ENCODE assay signal across 22 cellular contexts in the genomic region with DNA sequence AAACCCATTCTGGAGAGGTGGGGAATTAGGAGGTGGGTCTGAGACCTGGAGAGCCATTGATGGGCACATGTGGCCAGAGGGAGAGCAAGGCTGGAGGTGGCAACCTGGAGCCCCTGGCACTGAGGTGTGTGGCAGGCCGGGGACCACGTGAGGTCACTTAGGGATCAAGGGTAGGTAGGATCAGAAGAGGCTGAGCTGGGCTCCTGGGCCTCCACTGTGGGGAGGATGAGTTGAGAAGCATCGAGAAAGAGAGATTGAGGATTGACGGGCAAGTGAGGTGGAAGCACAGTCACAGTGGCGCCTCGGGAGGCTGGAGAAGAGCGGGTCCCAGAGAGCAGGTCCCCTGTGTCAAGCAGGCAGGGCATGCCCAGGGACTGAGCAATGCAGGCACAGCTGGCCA. TPM values are rescaled to one million over a fixed set of nuclear protein-coding genes. Genes with fewer than 3 reads are reported as not detected.
A peak's percentile ranks its signal among the peaks of the same experiment; 100 is the strongest.
DNase-seq lines count a peak whose midpoint lies in the region; ATAC-seq, FAIRE-seq and TF ChIP-seq lines count a peak whose summit lies in the region.
"Had no signal": no experiment of that assay in that cellular context is flagged by ENCODE, and none has a peak within 500 bp of the region (broad histone marks: within the 10 kb centered on the region; RNA-seq: fewer than 3 reads in every experiment).

No MANE protein-coding gene starts in this region.

- no peak for TF ChIP-seq POLR2A in HepG2 (IDR thresholded peaks at IDR 0.05; ENCODE audit: insufficient read depth in 1 of 2, low read depth in 2 of 2, low read length in 2 of 2)

- 98% methylated on average over 7 of the region's 7 CpGs for WGBS in HepG2 (ENCODE audit: low lambda C conversion rate)

- DNase-seq in HepG2 (ENCODE audit: low spot score) (no peak), posterior vena cava (ENCODE audit: low spot score) (peak; percentile 50), NCI-H1417 (lab: John Stamatoyannopoulos, UW) (no peak), ecto neural progenitor cell (ENCODE audit: low spot score) (no peak)
- DNase-seq in activated effector memory CD4-positive, alpha-beta T cell treated with anti-CD3 and anti-CD28 coated beads, Interleukin-2, amount 50 U/mL, for 16 hours, result no peak
- DNase-seq: CD4-positive, CD25-positive, alpha-beta regulatory T cell; DMS79 treated with DMSO at 0.1 percent for 48 hours; IMR-90; MV-4-11; NCI-H1436; NCI-H2029 treated with DMSO at 0.1 percent for 48 hours; NCI-H510A; NCI-H82; SIG-M5 had no signal

- peaks cover 6% of the 10 kb centered on the region; the same call in 1 of the 2 replicates for H3K9me3 ChIP-seq in BLaER1
- no peaks in the 10 kb centered on the region for H3K9me3 ChIP-seq in HepG2 (ENCODE audit: low read length)

- H3K4me3 ChIP-seq in BLaER1, result peak overlapping the region; percentile 2
- no peak overlapping the region for H3K4me3 ChIP-seq in HepG2 (replicated peaks in 1 of 3; ENCODE audit: insufficient read depth in 1 of 3, low read depth in 2 of 3, low read length in 3 of 3)

- peaks cover 34% of the 10 kb centered on the region for H3K36me3 ChIP-seq in BLaER1
- no peaks in the 10 kb centered on the region for H3K36me3 ChIP-seq in HepG2 (replicated peaks in 1 of 2; ENCODE audit: control insufficient read depth in 1 of 2, insufficient read depth in 2 of 2, low read length in 2 of 2)

- H3K4me2 ChIP-seq in BLaER1, result peak overlapping the region; percentile 99
- H3K4me2 ChIP-seq in HepG2 (ENCODE audit: low read depth, low read length), result no peak overlapping the region

- no peak for TF ChIP-seq RAD21 in HepG2 (CRISPR knock-in tag; IDR thresholded peaks at IDR 0.05)

- FAIRE-seq in HepG2 (lab: Jason Lieb, UNC), result no peak
- FAIRE-seq: A204.1, G401.6, GM12892, H54, RCC 7860 had no signal

- in situ Hi-C loops in HepG2 (cut with HindIII; ENCODE audit: extremely low pct_ligation_motif_present, low pct_unique_long_range_greater_than_20kb), result no loop called here

- no peak overlapping the region for H2AFZ ChIP-seq in HepG2 (ENCODE audit: low read length)

- H3K27ac Mint-ChIP-seq in brain, result peak overlapping the region in 4 of 5 experiments; percentile 26 to 97 (median 67)
- H3K27ac Mint-ChIP-seq: CD4-positive, CD25-positive, alpha-beta regulatory T cell had no signal

- H3K9ac ChIP-seq in BLaER1, result peak overlapping the region; percentile 38
- H3K9ac ChIP-seq in HepG2 (ENCODE audit: insufficient read depth, low read depth, low read length), result peak overlapping the region; percentile 71

- peaks cover 0 to 4% (median 0%) of the 10 kb centered on the region in 5 experiments for H3K9me3 Mint-ChIP-seq in brain

- H3K27me3 ChIP-seq in BLaER1 (peaks cover 24% of the 10 kb centered on the region), HepG2 (ENCODE audit: control insufficient read depth in 1 of 2, insufficient read depth in 2 of 2, low read length in 2 of 2) (no peaks in the 10 kb centered on the region)

- TF ChIP-seq CTCF in brain (conservative IDR thresholded peaks at IDR 0.05) (no peak), HepG2 (CRISPR knock-in tag; IDR thresholded peaks at IDR 0.05) (no peak)

- H3K4me1 ChIP-seq in BLaER1, result peaks cover 90% of the 10 kb centered on the region
- peaks cover 86% of the 10 kb centered on the region for H3K4me1 ChIP-seq in HepG2 (ENCODE audit: insufficient read depth, low read length)

- intact Hi-C loops in HepG2 (cut with micrococcal nuclease; ENCODE audit: unreplicated experiment) (loop anchor here (10.0 kb wide), 1 partner anchor 50 kb away; no protein-coding TSS in a partner anchor), posterior vena cava (cut with DNase I) (no loop called here)

- H4K20me1 ChIP-seq in BLaER1 (peaks cover 82% of the 10 kb centered on the region), HepG2 (ENCODE audit: insufficient read depth, low read length) (no peaks in the 10 kb centered on the region)

- POLR2A ChIA-PET in HepG2 (lab: Yijun Ruan, JAX), result interaction anchor here (0.9 to 3.1 kb wide), 4 partner anchors 27 to 79 kb away, joined by 3 to 14 read pairs (median 4); a partner anchor contains a TSS

- H3K36me3 Mint-ChIP-seq in brain, result peaks cover 32% of the 10 kb centered on the region
- H3K36me3 Mint-ChIP-seq: CD4-positive, CD25-positive, alpha-beta regulatory T cell had no signal

- H3K27ac ChIP-seq in BLaER1 (peak overlapping the region; percentile 63), HepG2 (ENCODE audit: extremely low read length, insufficient read depth, low read length) (peak overlapping the region; percentile 97)

- peaks cover 76% of the 10 kb centered on the region for H3K79me2 ChIP-seq in HepG2 (ENCODE audit: insufficient read depth, low read length)

- peaks cover 55% of the 10 kb centered on the region for H3K4me1 Mint-ChIP-seq in brain

- ATAC-seq in HepG2 (no peak), GM21717 (IDR thresholded peaks at IDR 0.05; ENCODE audit: unreplicated experiment) (no peak)

- no peaks in the 10 kb centered on the region for H3K27me3 Mint-ChIP-seq in brain

- no peak for TF ChIP-seq EP300 in HepG2 (IDR thresholded peaks at IDR 0.05; ENCODE audit: low read depth in 2 of 2, low read length in 2 of 2)
- TF ChIP-seq EP300 in HepG2 (CRISPR knock-in tag; IDR thresholded peaks at IDR 0.05; ENCODE audit: borderline replicate concordance), result no peak

- CTCF ChIA-PET in HepG2 (lab: Yijun Ruan, JAX; ENCODE audit: low intra/inter-chr PET ratio, low total read pairs), result no interaction called here

- peak overlapping the region in 1 of 5 experiments; percentile 14 for H3K4me3 Mint-ChIP-seq in brain
- H3K4me3 Mint-ChIP-seq: CD4-positive, CD25-positive, alpha-beta regulatory T cell had no signal

- no TSS peak for BruUV-seq in HepG2 (replicated peaks; lab: Mats Ljungman, UMichigan)

TF ChIP-seq in HepG2, 621 proteins besides CTCF, POLR2A, EP300 and RAD21 (continues in another document):
- no peak for TF ChIP-seq SNAI1 (CRISPR knock-in tag; IDR thresholded peaks at IDR 0.05; ENCODE audit: borderline replicate concordance)
- no peak for TF ChIP-seq MIER3 (CRISPR knock-in tag; IDR thresholded peaks at IDR 0.05; ENCODE audit: borderline replicate concordance)
- no peak for TF ChIP-seq ZNF431 (CRISPR knock-in tag; IDR thresholded peaks at IDR 0.05; ENCODE audit: borderline replicate concordance, low read depth)
- no peak for TF ChIP-seq ZFYVE20 (CRISPR knock-in tag; IDR thresholded peaks at IDR 0.05; ENCODE audit: borderline replicate concordance, low read depth)
- TF ChIP-seq ZC3H13 (CRISPR knock-in tag; IDR thresholded peaks at IDR 0.05), result no peak
- no peak for TF ChIP-seq SRSF9 (IDR thresholded peaks at IDR 0.05; ENCODE audit: borderline replicate concordance, insufficient read depth, low read depth, low read length, poor library complexity, severe bottlenecking)
- TF ChIP-seq, protein P1, sequence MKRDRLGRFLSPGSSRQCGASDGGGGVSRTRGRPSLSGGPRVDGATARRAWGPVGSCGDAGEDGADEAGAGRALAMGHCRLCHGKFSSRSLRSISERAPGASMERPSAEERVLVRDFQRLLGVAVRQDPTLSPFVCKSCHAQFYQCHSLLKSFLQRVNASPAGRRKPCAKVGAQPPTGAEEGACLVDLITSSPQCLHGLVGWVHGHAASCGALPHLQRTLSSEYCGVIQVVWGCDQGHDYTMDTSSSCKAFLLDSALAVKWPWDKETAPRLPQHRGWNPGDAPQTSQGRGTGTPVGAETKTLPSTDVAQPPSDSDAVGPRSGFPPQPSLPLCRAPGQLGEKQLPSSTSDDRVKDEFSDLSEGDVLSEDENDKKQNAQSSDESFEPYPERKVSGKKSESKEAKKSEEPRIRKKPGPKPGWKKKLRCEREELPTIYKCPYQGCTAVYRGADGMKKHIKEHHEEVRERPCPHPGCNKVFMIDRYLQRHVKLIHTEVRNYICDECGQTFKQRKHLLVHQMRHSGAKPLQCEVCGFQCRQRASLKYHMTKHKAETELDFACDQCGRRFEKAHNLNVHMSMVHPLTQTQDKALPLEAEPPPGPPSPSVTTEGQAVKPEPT (CRISPR knock-in tag; IDR thresholded peaks at IDR 0.05; ENCODE audit: low read depth), result no peak
- no peak for TF ChIP-seq ZNF562 (CRISPR knock-in tag; IDR thresholded peaks at IDR 0.05; ENCODE audit: borderline replicate concordance)
- TF ChIP-seq, protein P2, sequence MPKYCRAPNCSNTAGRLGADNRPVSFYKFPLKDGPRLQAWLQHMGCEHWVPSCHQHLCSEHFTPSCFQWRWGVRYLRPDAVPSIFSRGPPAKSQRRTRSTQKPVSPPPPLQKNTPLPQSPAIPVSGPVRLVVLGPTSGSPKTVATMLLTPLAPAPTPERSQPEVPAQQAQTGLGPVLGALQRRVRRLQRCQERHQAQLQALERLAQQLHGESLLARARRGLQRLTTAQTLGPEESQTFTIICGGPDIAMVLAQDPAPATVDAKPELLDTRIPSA (CRISPR knock-in tag; IDR thresholded peaks at IDR 0.05; ENCODE audit: borderline replicate concordance), result no peak
- no peak for TF ChIP-seq SRF (IDR thresholded peaks at IDR 0.05; ENCODE audit: low read depth, low read length)
- TF ChIP-seq ZSCAN29 (CRISPR knock-in tag; conservative IDR thresholded peaks at IDR 0.05), result no peak
- no peak for TF ChIP-seq SIX4 (CRISPR knock-in tag; IDR thresholded peaks at IDR 0.05)

RNA-seq across cellular contexts. Expression of a gene that starts 4.1 kb away (rescaled TPM):
- polyA plus RNA-seq in brain (ENCODE audit: insufficient read depth, low read depth, low replicate concordance), result 48.7 TPM
- 22.3 and 22.8 TPM in 2 replicates for total RNA-seq in HepG2 (2016; rRNA removed; fragmentation: Illumina TruSeq; extraction: Trizol)
- total RNA-seq in HepG2 (2016; cell fraction: cytosol; rRNA removed; fragmentation: Illumina TruSeq; extraction: Trizol; ENCODE audit: low read depth), result 16.3 and 16.9 TPM in 2 replicates
- 19.4 and 21.2 TPM in 2 replicates for total RNA-seq in HepG2 (2016; cell fraction: insoluble cytoplasmic fraction; rRNA removed; fragmentation: Illumina TruSeq; extraction: Trizol)
- total RNA-seq in HepG2 (2016; cell fraction: membrane; rRNA removed; fragmentation: Illumina TruSeq; extraction: Trizol), result 39.6 and 41.4 TPM in 2 replicates
- total RNA-seq in HepG2 (2016; cell fraction: nucleus; rRNA removed; fragmentation: Illumina TruSeq; extraction: Trizol), result 11.5 and 12.9 TPM in 2 replicates
- polyA plus RNA-seq in HepG2 (2011; rRNA removed), result 11.4 and 16.2 TPM in 2 replicates
- polyA plus RNA-seq in HepG2 (2011; cell fraction: cytosol; rRNA removed), result 16.1 and 16.8 TPM in 2 replicates
- 10.1 and 15.9 TPM in 2 replicates for polyA plus RNA-seq in HepG2 (2011; cell fraction: nucleus; rRNA removed)
- 10.4 and 16.9 TPM in 2 replicates for polyA plus RNA-seq in HepG2 (2012)
- polyA plus RNA-seq in HepG2 (2016; cell fraction: cytosol; fragmentation: Illumina TruSeq; extraction: Trizol; ENCODE audit: low read depth), result 10.5 and 11.3 TPM in 2 replicates
- 20.3 and 22.4 TPM in 2 replicates for polyA plus RNA-seq in HepG2 (2016; cell fraction: insoluble cytoplasmic fraction; fragmentation: Illumina TruSeq; extraction: Trizol; ENCODE audit: low read depth)
- polyA plus RNA-seq in HepG2 (2016; cell fraction: membrane; fragmentation: Illumina TruSeq; extraction: Trizol; ENCODE audit: low read depth), result 27.3 and 30.4 TPM in 2 replicates
- 19.7 and 20.5 TPM in 2 replicates for polyA plus RNA-seq in HepG2 (2016; cell fraction: nucleus; fragmentation: Illumina TruSeq; extraction: Trizol; ENCODE audit: insufficient read depth, low read depth)
- 9.8 and 19.7 TPM in 2 replicates for polyA minus RNA-seq in HepG2 (2011; rRNA and poly(A)+ RNA removed; ENCODE audit: low replicate concordance)
- polyA minus RNA-seq in HepG2 (2011; cell fraction: cytosol; rRNA and poly(A)+ RNA removed), result 10.9 and 12.2 TPM in 2 replicates
- 5.7 and 8.5 TPM in 2 replicates for polyA minus RNA-seq in HepG2 (2011; cell fraction: nucleus; rRNA and poly(A)+ RNA removed)
- 10 to 100 TPM; 34.3 to 37.0 TPM for total RNA-seq in posterior vena cava
